ENCODE assay signal across 8 cellular contexts in genomic region chr15:86231864-86232801, GRCh38.
DNase-seq lines count a peak whose midpoint lies in the region; ATAC-seq, FAIRE-seq and TF ChIP-seq lines count a peak whose summit lies in the region.

No MANE protein-coding gene starts in this region.

- CTCF ChIA-PET in A673 (lab: Charles Lee) = interaction anchor here (0.6 to 1.3 kb wide), 2 partner anchors 157 to 511 kb away, joined by 3 read pairs; no protein-coding TSS in a partner anchor

- no peak overlapping the region for H3K4me2 ChIP-seq in SU-DHL-6 (ENCODE audit: low read depth, low read length, poor library complexity, severe bottlenecking)

- H3K9ac ChIP-seq in HUES64 (ENCODE audit: low read depth, low read length) (no peak overlapping the region), SU-DHL-6 (ENCODE audit: low read length) (no peak overlapping the region)

- H3K4me3 ChIP-seq in A673 (ENCODE audit: low read depth, low read length, poor library complexity, severe bottlenecking) (no peak overlapping the region), HUES64 (ENCODE audit: low read length) (peak overlapping the region; percentile 24; the same call in 1 of the 2 replicates), SU-DHL-6 (ENCODE audit: insufficient read depth, low read length, poor library complexity, severe bottlenecking) (no peak overlapping the region), bronchial epithelial cell (ENCODE audit: low read depth, low read length) (peak overlapping the region; percentile 3), right lobe of liver (no peak overlapping the region), thyroid gland (replicated peaks in 1 of 3) (no peak overlapping the region)

- 25% methylated on average over 20 of the region's 20 CpGs for WGBS in HUES64
- 3% methylated on average over 16 of the region's 20 CpGs for WGBS in right lobe of liver (ENCODE audit: insufficient coverage, low coverage, low lambda C conversion rate, missing lambda C conversion rate)
- WGBS in thyroid gland, 2 donors = 6 to 7% methylated on average over 20 of the region's 20 CpGs

- no peak overlapping the region for H3K27ac ChIP-seq in A673 (ENCODE audit: low read depth, low read length, poor library complexity, severe bottlenecking)
- no peak overlapping the region for H3K27ac ChIP-seq in HUES64 (ENCODE audit: low read depth, low read length)
- no peak overlapping the region for H3K27ac ChIP-seq in SU-DHL-6 (ENCODE audit: low read depth, low read length)
- no peak overlapping the region for H3K27ac ChIP-seq in right lobe of liver
- H3K27ac ChIP-seq in thyroid gland = no peak overlapping the region

- no peaks in the 10 kb centered on the region for H3K9me3 ChIP-seq in A673 (ENCODE audit: low read depth, low read length, poor library complexity, severe bottlenecking)
- H3K9me3 ChIP-seq in HUES64 (ENCODE audit: insufficient read depth, low read depth, low read length) = no peaks in the 10 kb centered on the region
- H3K9me3 ChIP-seq in SU-DHL-6 (ENCODE audit: insufficient read depth, low read length) = no peaks in the 10 kb centered on the region
- H3K9me3 ChIP-seq in right lobe of liver = no peaks in the 10 kb centered on the region
- H3K9me3 ChIP-seq in thyroid gland = no peaks in the 10 kb centered on the region

- H3F3A ChIP-seq in SU-DHL-6 (ENCODE audit: insufficient read depth) = no peaks in the 10 kb centered on the region

- no TSS peak for BruUV-seq in A673 (replicated peaks; lab: Mats Ljungman, UMichigan)

- ATAC-seq in GM18519 (IDR thresholded peaks at IDR 0.05; ENCODE audit: low FRiP score, unreplicated experiment) (peak; percentile 82), right lobe of liver (peak; percentile 49 to 54 (median 52))

- POLR2A ChIA-PET in A673 (lab: Charles Lee; ENCODE audit: low non-redundant PET) = no interaction called here

- H3K79me2 ChIP-seq in SU-DHL-6 (ENCODE audit: insufficient read depth, low read length) = no peaks in the 10 kb centered on the region

- H2AFZ ChIP-seq in SU-DHL-6 (ENCODE audit: low read depth, low read length, severe bottlenecking) = no peak overlapping the region

- FAIRE-seq in bronchial epithelial cell (lab: Jason Lieb, UNC) (no peak), GM19239 (lab: Jason Lieb, UNC) (no peak)

- H3K4me1 ChIP-seq in A673 (ENCODE audit: insufficient read depth, low read length, poor library complexity, severe bottlenecking) (no peaks in the 10 kb centered on the region), HUES64 (ENCODE audit: insufficient read depth, low read length) (peaks cover 20% of the 10 kb centered on the region), right lobe of liver (no peaks in the 10 kb centered on the region), thyroid gland (no peaks in the 10 kb centered on the region)

- TF ChIP-seq POLR2A in right lobe of liver (IDR thresholded peaks at IDR 0.05) (no peak), thyroid gland (IDR thresholded peaks at IDR 0.05) (no peak)

- H3K9me2 ChIP-seq in SU-DHL-6 (replicated peaks; ENCODE audit: insufficient read depth, low read length) = no peaks in the 10 kb centered on the region

- H4K20me1 ChIP-seq in SU-DHL-6 (ENCODE audit: low read depth, low read length) = no peaks in the 10 kb centered on the region

- TF ChIP-seq CTCF in A673 (conservative IDR thresholded peaks at IDR 0.05; ENCODE audit: low read depth, low read length) = peak; percentile 80
- TF ChIP-seq CTCF in SU-DHL-6 (IDR thresholded peaks at IDR 0.05; ENCODE audit: insufficient read depth, low read length, poor library complexity, severe bottlenecking) = peak; percentile 57
- peak; percentile 66 for TF ChIP-seq CTCF in bronchial epithelial cell (IDR thresholded peaks at IDR 0.05; ENCODE audit: insufficient read depth, low read length, severe bottlenecking)
- peak; percentile 20 to 53 (median 40) for TF ChIP-seq CTCF in right lobe of liver (IDR thresholded peaks at IDR 0.05)
- peak in 4 of 6 experiments; percentile 41 to 61 (median 50) for TF ChIP-seq CTCF in thyroid gland (IDR thresholded peaks at IDR 0.05)

- H3K27me3 ChIP-seq in A673 (replicated peaks; ENCODE audit: insufficient read depth, low read depth, low read length, poor library complexity) = peaks cover 39% of the 10 kb centered on the region
- no peaks in the 10 kb centered on the region for H3K27me3 ChIP-seq in HUES64 (ENCODE audit: insufficient read depth, low read length)
- H3K27me3 ChIP-seq in SU-DHL-6 (ENCODE audit: low read length) = no peaks in the 10 kb centered on the region
- H3K27me3 ChIP-seq in bronchial epithelial cell (ENCODE audit: control insufficient read depth, insufficient read depth, low read length) = no peaks in the 10 kb centered on the region
- H3K27me3 ChIP-seq in right lobe of liver = no peaks in the 10 kb centered on the region
- no peaks in the 10 kb centered on the region for H3K27me3 ChIP-seq in thyroid gland

- H3K36me3 ChIP-seq in A673 (ENCODE audit: insufficient read depth, low read length, poor library complexity, severe bottlenecking) (no peaks in the 10 kb centered on the region), HUES64 (ENCODE audit: insufficient read depth, low read length) (no peaks in the 10 kb centered on the region), SU-DHL-6 (ENCODE audit: low read length) (no peaks in the 10 kb centered on the region), bronchial epithelial cell (ENCODE audit: control insufficient read depth, insufficient read depth, low read length) (no peaks in the 10 kb centered on the region), right lobe of liver (no peaks in the 10 kb centered on the region), thyroid gland (no peaks in the 10 kb centered on the region)

- peak; percentile 45 for DNase-seq in A673 (ENCODE audit: low spot score)
- DNase-seq in bronchial epithelial cell (ENCODE audit: low read depth) = peak; percentile 41
- peak in 1 of 3 donors; percentile 19 for DNase-seq in right lobe of liver
- peak; percentile 10 to 23 for DNase-seq in thyroid gland
- DNase-seq in GM19239 (ENCODE audit: insufficient read length, low spot score) = no peak

- intact Hi-C loops in A673 (cut with micrococcal nuclease; ENCODE audit: unreplicated experiment) (loop anchor here (1.0 kb wide), 1 partner anchor 511 kb away; no protein-coding TSS in a partner anchor), right lobe of liver (cut with DNase I) (no loop called here), thyroid gland (cut with DNase I) (no loop called here)

Comparison
In these comparisons a context has a peak if more than half of its experiments do, and no peak if none do; other contexts are left out.
1. H3K4me3 ChIP-seq: peak in HUES64 (single experiment) and bronchial epithelial cell (single experiment); none in A673 (single experiment), SU-DHL-6 (single experiment), right lobe of liver (0 of 3) and thyroid gland (0 of 3).
2. Peak in every context shown above with its lines, with median percentiles within 50 percentile points of each other: CTCF ChIP-seq.